Comparison of ENCODE assay signal across 31 cellular contexts in the genomic region with DNA sequence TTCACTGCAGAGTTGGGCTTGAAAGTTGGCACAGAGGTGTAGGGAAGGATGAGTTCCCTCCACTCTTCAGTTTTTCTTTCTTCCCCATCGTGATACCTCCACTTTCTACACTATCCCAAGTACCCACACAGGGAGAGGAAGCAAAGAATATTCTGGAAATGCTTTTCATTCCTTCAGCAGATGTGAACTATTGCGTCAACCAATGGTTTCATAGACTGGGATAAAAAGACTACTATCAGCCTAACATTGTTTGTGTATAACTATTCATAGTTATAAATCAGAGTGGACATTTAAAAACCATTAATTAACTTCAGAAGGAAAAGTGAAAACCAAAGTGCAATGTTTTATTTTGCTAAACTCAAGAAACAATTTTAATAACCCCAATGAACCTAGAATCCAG.
"Had no signal": no experiment of that assay in that cellular context is flagged by ENCODE, and none has a peak within 500 bp of the region (broad histone marks: within the 10 kb centered on the region; RNA-seq: fewer than 3 reads in every experiment).

No MANE protein-coding gene starts in this region.

- H3K4me1 ChIP-seq: body of pancreas, colonic mucosa, lower lobe of right lung, parathyroid adenoma, psoas muscle had no signal

- H3K4me3 ChIP-seq: body of pancreas, colonic mucosa, esophagus squamous epithelium, heart right ventricle, lower lobe of right lung, psoas muscle, thoracic aorta, vagina had no signal

- H3K9me3 Mint-ChIP-seq: activated naive CD4-positive, alpha-beta T cell treated with anti-CD3 and anti-CD28 coated beads, Interleukin-2, amount 50 U/mL, for 72 hours; activated T-cell treated with anti-CD3 and anti-CD28 coated beads, Interleukin-2, amount 50 U/mL, for 72 hours; naive thymus-derived CD8-positive, alpha-beta T cell; T-cell; T-helper 2 cell treated with Interferon-gamma antibody and Interleukin-4, amounts not matched to agents 5 μg/mL and 100 μg/mL, for 36 hours had no signal

- H3K79me2 ChIP-seq: parathyroid adenoma had no signal

- ATAC-seq: activated CD4-positive, alpha-beta T cell treated with anti-CD3 and anti-CD28 coated beads for 36 hours; activated naive CD4-positive, alpha-beta T cell treated with anti-CD3 and anti-CD28 coated beads, Interleukin-2, amount 50 U/mL, for 72 hours; activated T-cell treated with anti-CD3 and anti-CD28 coated beads, Interleukin-2, amount 50 U/mL, for 72 hours; body of pancreas; heart right ventricle; left lobe of liver; lower lobe of right lung; naive thymus-derived CD8-positive, alpha-beta T cell; psoas muscle; stimulated activated naive CD8-positive, alpha-beta T cell treated with anti-CD3 and anti-CD28 coated beads, Interleukin-15, Interleukin-2, amounts not matched to agents 100 U/mL and 50 U/mL, for 24 hours; T-cell had no signal

- H3K27me3 ChIP-seq: body of pancreas, colonic mucosa, esophagus squamous epithelium, heart right ventricle, vagina had no signal

- H3K36me3 Mint-ChIP-seq: activated naive CD4-positive, alpha-beta T cell treated with anti-CD3 and anti-CD28 coated beads, Interleukin-2, amount 50 U/mL, for 72 hours; naive thymus-derived CD8-positive, alpha-beta T cell; T-cell; type B pancreatic cell had no signal

- H3K36me3 ChIP-seq: colonic mucosa, esophagus squamous epithelium, heart right ventricle, lower lobe of right lung, thoracic aorta, vagina had no signal

- H3K27me3 Mint-ChIP-seq: type B pancreatic cell had no signal

- H3K9me3 ChIP-seq: body of pancreas, colonic mucosa, esophagus squamous epithelium, heart right ventricle, lower lobe of right lung, psoas muscle, thoracic aorta, vagina had no signal

- H3K4me1 Mint-ChIP-seq: activated CD4-positive, alpha-beta T cell treated with anti-CD3 and anti-CD28 coated beads for 36 hours; naive thymus-derived CD8-positive, alpha-beta T cell; neural crest cell; T-cell had no signal

- H3K27ac ChIP-seq: body of pancreas, colonic mucosa, epithelial cell of prostate, esophagus squamous epithelium, heart right ventricle, lower lobe of right lung, parathyroid adenoma, psoas muscle, thoracic aorta, vagina had no signal

- H3K9ac ChIP-seq: parathyroid adenoma had no signal

- DNase-seq: activated CD4-positive, alpha-beta T cell treated with anti-CD3 and anti-CD28 coated beads for 36 hours; activated CD4-positive, alpha-beta T cell treated with anti-CD3 and anti-CD28 coated beads, Interleukin-2, amount 50 U/mL, for 4 hours; activated CD4-positive, CD25-positive, alpha-beta regulatory T cell; activated naive CD4-positive, alpha-beta T cell; activated T-cell treated with anti-CD3 and anti-CD28 coated beads for 4 hours; activated T-cell treated with anti-CD3 and anti-CD28 coated beads, Interleukin-2, amount 50 U/mL, for 72 hours; anterior cingulate cortex; body of pancreas; colonic mucosa; effector CD8-positive, alpha-beta T cell; esophagus squamous epithelium; foreskin melanocyte; heart right ventricle; kidney glomerular epithelial cell; lower lobe of right lung; mesenchymal stem cell; naive thymus-derived CD8-positive, alpha-beta T cell; occipital lobe; psoas muscle; stimulated activated CD4-positive, alpha-beta T cell treated with anti-CD3 and anti-CD28 coated beads, Interleukin-4, amount 100 ng/mL, for 1 hour; stimulated activated naive CD8-positive, alpha-beta T cell treated with anti-CD3 and anti-CD28 coated beads, Interleukin-15, Interleukin-2, amounts not matched to agents 100 U/mL and 50 U/mL, for 24 hours; T-cell had no signal

- H2AFZ ChIP-seq: parathyroid adenoma had no signal

- H3K4me3 Mint-ChIP-seq: activated CD4-positive, alpha-beta T cell treated with anti-CD3 and anti-CD28 coated beads for 36 hours; activated T-cell treated with anti-CD3 and anti-CD28 coated beads, Interleukin-2, amount 50 U/mL, for 72 hours; naive thymus-derived CD8-positive, alpha-beta T cell; neural crest cell; T-cell; T-helper 2 cell treated with Interferon-gamma antibody and Interleukin-4, amounts not matched to agents 5 μg/mL and 100 μg/mL, for 36 hours; type B pancreatic cell had no signal

- H3K27ac Mint-ChIP-seq: activated CD4-positive, alpha-beta T cell treated with anti-CD3 and anti-CD28 coated beads for 36 hours; activated naive CD4-positive, alpha-beta T cell treated with anti-CD3 and anti-CD28 coated beads, Interleukin-2, amount 50 U/mL, for 72 hours; activated T-cell treated with anti-CD3 and anti-CD28 coated beads, Interleukin-2, amount 50 U/mL, for 72 hours; naive thymus-derived CD8-positive, alpha-beta T cell; T-cell; T-helper 2 cell treated with Interferon-gamma antibody and Interleukin-4, amounts not matched to agents 5 μg/mL and 100 μg/mL, for 36 hours; type B pancreatic cell had no signal
